1 cellular context compared by ENCODE assay signal in the genomic region with DNA sequence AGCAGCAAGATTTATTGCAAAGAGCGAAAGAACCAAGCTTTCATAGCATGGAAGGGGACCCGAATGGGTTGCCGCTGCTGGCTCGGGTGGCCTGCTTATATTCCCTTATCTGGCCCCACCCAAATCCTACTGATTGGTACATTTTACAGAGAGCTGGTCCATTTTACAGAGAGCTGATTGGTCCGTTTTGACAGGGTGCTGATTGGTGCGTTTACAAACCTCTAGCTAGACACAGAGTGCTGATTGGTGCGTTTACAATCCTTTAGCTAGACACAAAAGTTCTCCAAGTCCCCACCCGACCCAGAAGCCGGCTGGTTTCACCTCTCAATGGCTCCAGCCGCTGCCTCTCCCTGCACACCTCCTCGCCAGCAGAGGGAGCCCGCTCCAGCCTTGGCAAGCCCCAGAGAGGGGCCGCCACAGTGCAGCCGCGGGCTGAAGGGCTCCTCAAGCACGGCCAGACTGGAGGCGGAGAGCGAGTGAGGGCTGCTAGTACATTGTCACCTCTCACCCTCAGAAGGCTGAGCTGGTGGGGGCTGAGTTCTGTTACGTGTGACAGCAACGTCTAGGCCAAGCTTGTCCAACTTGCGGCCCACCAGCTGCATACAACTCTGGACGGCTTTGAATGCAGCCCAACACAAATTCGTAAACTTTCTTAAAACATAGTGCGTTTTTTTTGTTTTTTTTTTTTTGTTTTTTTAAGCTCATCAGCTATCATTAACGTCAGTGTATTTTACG.
TF ChIP-seq lines count a peak whose summit lies in the region.

No MANE protein-coding gene starts in this region.

TF ChIP-seq in SK-N-SH, 30 proteins besides CTCF, POLR2A, EP300 and RAD21 (continued from another document):
- TF ChIP-seq, protein P1, sequence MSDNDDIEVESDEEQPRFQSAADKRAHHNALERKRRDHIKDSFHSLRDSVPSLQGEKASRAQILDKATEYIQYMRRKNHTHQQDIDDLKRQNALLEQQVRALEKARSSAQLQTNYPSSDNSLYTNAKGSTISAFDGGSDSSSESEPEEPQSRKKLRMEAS (IDR thresholded peaks at IDR 0.05; ENCODE audit: low read depth) = no peak
- TF ChIP-seq TAF1 (IDR thresholded peaks at IDR 0.05; ENCODE audit: borderline replicate concordance, low read depth, low read length) = no peak
